ENCODE assay signal across 15 cellular contexts in genomic region chr7:2266911-2267310, GRCh38. TPM values are rescaled to one million over a fixed set of nuclear protein-coding genes. Genes with fewer than 3 reads are reported as not detected.
DNase-seq lines count a peak whose midpoint lies in the region; ATAC-seq, FAIRE-seq and TF ChIP-seq lines count a peak whose summit lies in the region.
"Had no signal": no experiment of that assay in that cellular context is flagged by ENCODE, and none has a peak within 500 bp of the region (broad histone marks: within the 10 kb centered on the region; RNA-seq: fewer than 3 reads in every experiment).

No MANE protein-coding gene starts in this region.

- H2AFZ ChIP-seq in HepG2 (ENCODE audit: low read length), result no peak overlapping the region

- in situ Hi-C loops in HepG2 (cut with HindIII; ENCODE audit: extremely low pct_ligation_motif_present, low pct_unique_long_range_greater_than_20kb), result no loop called here

- intact Hi-C loops in MCF 10A (cut with micrococcal nuclease), result no loop called here
- intact Hi-C loops in HepG2 (cut with micrococcal nuclease; ENCODE audit: unreplicated experiment), result loop anchor here (1.0 kb wide), 1 partner anchor 20 kb away; no protein-coding TSS in a partner anchor
- intact Hi-C loops in Calu3 (cut with micrococcal nuclease; ENCODE audit: unreplicated experiment), result no loop called here

- no peak for FAIRE-seq in HepG2 (lab: Jason Lieb, UNC)
- FAIRE-seq: HTR-8/SVneo had no signal

- peaks cover 37% of the 10 kb centered on the region for H3K4me1 ChIP-seq in HepG2 (ENCODE audit: insufficient read depth, low read length)
- H3K4me1 ChIP-seq: right lobe of liver had no signal

- TF ChIP-seq EP300 in HepG2 (IDR thresholded peaks at IDR 0.05; ENCODE audit: low read depth in 2 of 2, low read length in 2 of 2), result no peak
- no peak for TF ChIP-seq EP300 in HepG2 (CRISPR knock-in tag; IDR thresholded peaks at IDR 0.05; ENCODE audit: borderline replicate concordance)

- no peaks in the 10 kb centered on the region for H3K27me3 Mint-ChIP-seq in MCF 10A (ENCODE audit: insufficient read depth, unreplicated experiment)
- no peaks in the 10 kb centered on the region for H3K27me3 Mint-ChIP-seq in stimulated activated memory B cell treated with anti-CD40 and anti-IgM and Interleukin-4, amounts not matched to agents 10 μg/mL and 1 μg/mL and 100 μg/mL, for 72 hours
- no peaks in the 10 kb centered on the region for H3K27me3 Mint-ChIP-seq in Calu3 (ENCODE audit: unreplicated experiment)
- H3K27me3 Mint-ChIP-seq: stimulated activated naive CD8-positive, alpha-beta T cell treated with anti-CD3 and anti-CD28 coated beads, Interleukin-15, amount 100 ng/mL, for 72 hours had no signal

- H3K4me1 Mint-ChIP-seq in MCF 10A (ENCODE audit: insufficient read depth, unreplicated experiment), result no peaks in the 10 kb centered on the region
- peaks cover 19% of the 10 kb centered on the region for H3K4me1 Mint-ChIP-seq in stimulated activated memory B cell treated with anti-CD40 and anti-IgM and Interleukin-4, amounts not matched to agents 10 μg/mL and 1 μg/mL and 100 μg/mL, for 72 hours
- H3K4me1 Mint-ChIP-seq in Calu3 (ENCODE audit: low read depth, unreplicated experiment), result no peaks in the 10 kb centered on the region

- H4K20me1 ChIP-seq in HepG2 (ENCODE audit: insufficient read depth, low read length), result no peaks in the 10 kb centered on the region

- 69% methylated on average over 10 of the region's 10 CpGs for WGBS in HepG2 (ENCODE audit: low lambda C conversion rate)

- peaks cover 8 to 23% of the 10 kb centered on the region in 2 experiments; a peak in 4 of 5 replicates for H3K36me3 ChIP-seq in HepG2 (replicated peaks in 1 of 2; ENCODE audit: control insufficient read depth in 1 of 2, insufficient read depth in 2 of 2, low read length in 2 of 2)
- H3K36me3 ChIP-seq: right lobe of liver had no signal

- H3K79me2 ChIP-seq in HepG2 (ENCODE audit: insufficient read depth, low read length), result no peaks in the 10 kb centered on the region

- H3K4me3 Mint-ChIP-seq in MCF 10A (ENCODE audit: unreplicated experiment) (peak overlapping the region; percentile 19), Calu3 (ENCODE audit: low read depth, unreplicated experiment) (no peak overlapping the region)
- no peak overlapping the region for H3K4me3 Mint-ChIP-seq in stimulated activated memory B cell treated with anti-CD40 and anti-IgM and Interleukin-4, amounts not matched to agents 10 μg/mL and 1 μg/mL and 100 μg/mL, for 72 hours
- H3K4me3 Mint-ChIP-seq: neural crest cell; stimulated activated naive CD8-positive, alpha-beta T cell treated with anti-CD3 and anti-CD28 coated beads, Interleukin-15, amount 100 ng/mL, for 72 hours had no signal

- no peak for TF ChIP-seq RAD21 in HepG2 (CRISPR knock-in tag; IDR thresholded peaks at IDR 0.05)

- peak; percentile 18; the same call in 2 of the 3 replicates for ATAC-seq in HepG2
- ATAC-seq in stimulated activated memory B cell treated with anti-CD40 and anti-IgM and Interleukin-4, amounts not matched to agents 10 μg/mL and 1 μg/mL and 100 μg/mL, for 72 hours, result no peak
- ATAC-seq: SK-N-SH treated with all-trans-retinoic acid at 6 μM for 48 hours; stimulated activated naive CD8-positive, alpha-beta T cell treated with anti-CD3 and anti-CD28 coated beads, Interleukin-15, amount 100 ng/mL, for 72 hours had no signal

- no peaks in the 10 kb centered on the region for H3K9me3 ChIP-seq in HepG2 (ENCODE audit: low read length)
- H3K9me3 ChIP-seq: right lobe of liver had no signal

- H3K27ac ChIP-seq in HepG2 (ENCODE audit: extremely low read length, insufficient read depth, low read length), result no peak overlapping the region
- H3K27ac ChIP-seq: C4-2B, right lobe of liver had no signal

- no peak overlapping the region for H3K4me2 ChIP-seq in HepG2 (ENCODE audit: low read depth, low read length)

- POLR2A ChIA-PET in MCF 10A (lab: Yijun Ruan, JAX) (interaction anchor here (0.6 to 1.4 kb wide), 4 partner anchors 42 to 47 kb away, joined by 3 to 5 read pairs (median 4); partner anchors contain the start of gene SNX8), HepG2 (lab: Yijun Ruan, JAX) (no interaction called here)

- peaks cover 14% of the 10 kb centered on the region for H3K36me3 Mint-ChIP-seq in MCF 10A (ENCODE audit: insufficient read depth, unreplicated experiment)
- peaks cover 60% of the 10 kb centered on the region for H3K36me3 Mint-ChIP-seq in stimulated activated memory B cell treated with anti-CD40 and anti-IgM and Interleukin-4, amounts not matched to agents 10 μg/mL and 1 μg/mL and 100 μg/mL, for 72 hours
- peaks cover 27% of the 10 kb centered on the region for H3K36me3 Mint-ChIP-seq in Calu3 (ENCODE audit: insufficient read depth, unreplicated experiment)

- TF ChIP-seq POLR2A in HepG2 (IDR thresholded peaks at IDR 0.05; ENCODE audit: insufficient read depth in 1 of 2, low read depth in 2 of 2, low read length in 2 of 2), result no peak

- TF ChIP-seq CTCF in MCF 10A (IDR thresholded peaks at IDR 0.05; ENCODE audit: unreplicated experiment), result no peak
- TF ChIP-seq CTCF in HepG2 (CRISPR knock-in tag; IDR thresholded peaks at IDR 0.05), result no peak
- no peak for TF ChIP-seq CTCF in Calu3 (IDR thresholded peaks at IDR 0.05; ENCODE audit: unreplicated experiment)

- peak overlapping the region; percentile 27 for H3K27ac Mint-ChIP-seq in MCF 10A (ENCODE audit: low read depth, unreplicated experiment)
- no peak overlapping the region for H3K27ac Mint-ChIP-seq in stimulated activated memory B cell treated with anti-CD40 and anti-IgM and Interleukin-4, amounts not matched to agents 10 μg/mL and 1 μg/mL and 100 μg/mL, for 72 hours
- H3K27ac Mint-ChIP-seq in Calu3 (ENCODE audit: unreplicated experiment), result no peak overlapping the region

- peak; percentile 75 for DNase-seq in D341Med (ENCODE audit: low spot score)
- DNase-seq in NCI-H1694 (lab: John Stamatoyannopoulos, UW), result peak; percentile 84
- peak; percentile 92 for DNase-seq in MCF 10A (ENCODE audit: unreplicated experiment)
- DNase-seq in HepG2 (ENCODE audit: low spot score), result no peak
- no peak for DNase-seq in NCI-H510A treated with DMSO at 0.1 percent for 48 hours (lab: John Stamatoyannopoulos, UW)
- no peak for DNase-seq in KG1 (lab: John Stamatoyannopoulos, UW)
- DNase-seq in Calu3, result no peak
- DNase-seq: NCI-H748 treated with DMSO at 0.1 percent for 48 hours; right lobe of liver; stimulated activated naive CD8-positive, alpha-beta T cell treated with anti-CD3 and anti-CD28 coated beads, Interleukin-15, amount 100 ng/mL, for 72 hours had no signal

- no peaks in the 10 kb centered on the region for H3K9me3 Mint-ChIP-seq in MCF 10A (ENCODE audit: unreplicated experiment)
- H3K9me3 Mint-ChIP-seq in stimulated activated memory B cell treated with anti-CD40 and anti-IgM and Interleukin-4, amounts not matched to agents 10 μg/mL and 1 μg/mL and 100 μg/mL, for 72 hours, result no peaks in the 10 kb centered on the region
- H3K9me3 Mint-ChIP-seq in Calu3 (ENCODE audit: low read depth, unreplicated experiment), result no peaks in the 10 kb centered on the region
- H3K9me3 Mint-ChIP-seq: neural crest cell; stimulated activated naive CD8-positive, alpha-beta T cell treated with anti-CD3 and anti-CD28 coated beads, Interleukin-15, amount 100 ng/mL, for 72 hours had no signal

- H3K9ac ChIP-seq in HepG2 (ENCODE audit: insufficient read depth, low read depth, low read length), result no peak overlapping the region

- BruUV-seq in MCF 10A (replicated peaks; lab: Mats Ljungman, UMichigan) (no TSS peak), HepG2 (replicated peaks; lab: Mats Ljungman, UMichigan) (no TSS peak), Calu3 (replicated peaks; lab: Mats Ljungman, UMichigan) (no TSS peak)

- H3K4me3 ChIP-seq in HepG2 (replicated peaks in 1 of 3; ENCODE audit: insufficient read depth in 1 of 3, low read depth in 2 of 3, low read length in 3 of 3), result no peak overlapping the region
- H3K4me3 ChIP-seq: right lobe of liver had no signal

- CTCF ChIA-PET in MCF 10A (lab: Yijun Ruan, JAX) (interaction anchor here (0.6 to 0.7 kb wide), 2 partner anchors 518 to 688 kb away, joined by 3 to 4 read pairs; no protein-coding TSS in a partner anchor), HepG2 (lab: Yijun Ruan, JAX; ENCODE audit: low intra/inter-chr PET ratio, low total read pairs) (no interaction called here), Calu3 (lab: Charles Lee) (interaction anchor here (0.5 to 0.7 kb wide), 2 partner anchors 617 to 791 kb away, joined by 3 read pairs; no protein-coding TSS in a partner anchor)

- H3K27me3 ChIP-seq in HepG2 (ENCODE audit: control insufficient read depth in 1 of 2, insufficient read depth in 2 of 2, low read length in 2 of 2), result no peaks in the 10 kb centered on the region
- H3K27me3 ChIP-seq: right lobe of liver had no signal

RNA-seq across cellular contexts. Expression of gene NUDT1, which starts 24.9 kb away (rescaled TPM):
- total RNA-seq in MCF 10A (2022), result 20.3 and 27.2 TPM in 2 replicates
- 26.8 and 32.7 TPM in 2 replicates for total RNA-seq in HepG2 (2016; rRNA removed; fragmentation: Illumina TruSeq; extraction: Trizol)
- 11.4 TPM in 2 replicates for total RNA-seq in HepG2 (2016; cell fraction: cytosol; rRNA removed; fragmentation: Illumina TruSeq; extraction: Trizol; ENCODE audit: low read depth)
- total RNA-seq in HepG2 (2016; cell fraction: insoluble cytoplasmic fraction; rRNA removed; fragmentation: Illumina TruSeq; extraction: Trizol), result 26.2 and 40.5 TPM in 2 replicates
- 14.4 and 18.7 TPM in 2 replicates for total RNA-seq in HepG2 (2016; cell fraction: membrane; rRNA removed; fragmentation: Illumina TruSeq; extraction: Trizol)
- 9.7 and 11.3 TPM in 2 replicates for total RNA-seq in HepG2 (2016; cell fraction: nucleus; rRNA removed; fragmentation: Illumina TruSeq; extraction: Trizol)
- 6.4 and 9.1 TPM in 2 replicates for polyA plus RNA-seq in HepG2 (2011; rRNA removed)
- 8.6 and 15.0 TPM in 2 replicates for polyA plus RNA-seq in HepG2 (2011; cell fraction: cytosol; rRNA removed)
- 7.0 and 14.0 TPM in 2 replicates for polyA plus RNA-seq in HepG2 (2011; cell fraction: nucleus; rRNA removed)
- 9.3 and 12.3 TPM in 2 replicates for polyA plus RNA-seq in HepG2 (2012)
- polyA plus RNA-seq in HepG2 (2016; cell fraction: cytosol; fragmentation: Illumina TruSeq; extraction: Trizol; ENCODE audit: low read depth), result 11.6 and 16.1 TPM in 2 replicates
- polyA plus RNA-seq in HepG2 (2016; cell fraction: insoluble cytoplasmic fraction; fragmentation: Illumina TruSeq; extraction: Trizol; ENCODE audit: low read depth), result 33.4 and 44.1 TPM in 2 replicates
- 15.0 and 16.2 TPM in 2 replicates for polyA plus RNA-seq in HepG2 (2016; cell fraction: membrane; fragmentation: Illumina TruSeq; extraction: Trizol; ENCODE audit: low read depth)
- 21.7 and 21.8 TPM in 2 replicates for polyA plus RNA-seq in HepG2 (2016; cell fraction: nucleus; fragmentation: Illumina TruSeq; extraction: Trizol; ENCODE audit: insufficient read depth, low read depth)
- polyA minus RNA-seq in HepG2 (2011; rRNA and poly(A)+ RNA removed; ENCODE audit: low replicate concordance), result 10.9 and 35.3 TPM in 2 replicates
- 3.8 and 4.1 TPM in 2 replicates for polyA minus RNA-seq in HepG2 (2011; cell fraction: cytosol; rRNA and poly(A)+ RNA removed)
- polyA minus RNA-seq in HepG2 (2011; cell fraction: nucleus; rRNA and poly(A)+ RNA removed), result 1.2 and 1.3 TPM in 2 replicates
- 52.2 and 65.6 TPM in 2 replicates for total RNA-seq in Calu3 (2022)

RNA-seq across cellular contexts. Expression of gene MRM2, which starts 24.9 kb away (rescaled TPM):
- total RNA-seq in MCF 10A (2022) (26.9 and 32.1 TPM in 2 replicates), HepG2 (2016; rRNA removed; fragmentation: Illumina TruSeq; extraction: Trizol) (34.2 and 42.6 TPM in 2 replicates), Calu3 (2022) (60.1 and 64.3 TPM in 2 replicates)
- 13.1 and 15.3 TPM in 2 replicates for total RNA-seq in HepG2 (2016; cell fraction: cytosol; rRNA removed; fragmentation: Illumina TruSeq; extraction: Trizol; ENCODE audit: low read depth)
- total RNA-seq in HepG2 (2016; cell fraction: insoluble cytoplasmic fraction; rRNA removed; fragmentation: Illumina TruSeq; extraction: Trizol), result 32.0 and 45.6 TPM in 2 replicates
- total RNA-seq in HepG2 (2016; cell fraction: membrane; rRNA removed; fragmentation: Illumina TruSeq; extraction: Trizol), result 31.1 and 33.3 TPM in 2 replicates
- total RNA-seq in HepG2 (2016; cell fraction: nucleus; rRNA removed; fragmentation: Illumina TruSeq; extraction: Trizol), result 15.3 and 15.4 TPM in 2 replicates
- 13.2 and 15.8 TPM in 2 replicates for polyA plus RNA-seq in HepG2 (2011; rRNA removed)
- 11.1 and 11.7 TPM in 2 replicates for polyA plus RNA-seq in HepG2 (2011; cell fraction: cytosol; rRNA removed)
- polyA plus RNA-seq in HepG2 (2011; cell fraction: nucleus; rRNA removed), result 5.3 and 6.1 TPM in 2 replicates
- 13.3 and 14.1 TPM in 2 replicates for polyA plus RNA-seq in HepG2 (2012)
- polyA plus RNA-seq in HepG2 (2016; cell fraction: cytosol; fragmentation: Illumina TruSeq; extraction: Trizol; ENCODE audit: low read depth), result 12.8 and 16.1 TPM in 2 replicates
- polyA plus RNA-seq in HepG2 (2016; cell fraction: insoluble cytoplasmic fraction; fragmentation: Illumina TruSeq; extraction: Trizol; ENCODE audit: low read depth), result 46.0 and 53.3 TPM in 2 replicates
- polyA plus RNA-seq in HepG2 (2016; cell fraction: membrane; fragmentation: Illumina TruSeq; extraction: Trizol; ENCODE audit: low read depth), result 22.1 and 24.5 TPM in 2 replicates
- polyA plus RNA-seq in HepG2 (2016; cell fraction: nucleus; fragmentation: Illumina TruSeq; extraction: Trizol; ENCODE audit: insufficient read depth, low read depth), result 29.4 and 33.1 TPM in 2 replicates
- polyA minus RNA-seq in HepG2 (2011; rRNA and poly(A)+ RNA removed; ENCODE audit: low replicate concordance), result 13.9 and 40.9 TPM in 2 replicates
- polyA minus RNA-seq in HepG2 (2011; cell fraction: cytosol; rRNA and poly(A)+ RNA removed), result 2.8 and 5.7 TPM in 2 replicates
- 4.8 and 7.1 TPM in 2 replicates for polyA minus RNA-seq in HepG2 (2011; cell fraction: nucleus; rRNA and poly(A)+ RNA removed)

RNA-seq across cellular contexts. Expression of gene MAD1L1, which starts 34.2 kb away (rescaled TPM):
- total RNA-seq in MCF 10A (2022) (25.2 and 32.0 TPM in 2 replicates), HepG2 (2016; rRNA removed; fragmentation: Illumina TruSeq; extraction: Trizol) (53.3 and 64.7 TPM in 2 replicates), Calu3 (2022) (85.2 and 86.0 TPM in 2 replicates)
- 47.7 and 50.1 TPM in 2 replicates for total RNA-seq in HepG2 (2016; cell fraction: cytosol; rRNA removed; fragmentation: Illumina TruSeq; extraction: Trizol; ENCODE audit: low read depth)
- 48.4 and 60.1 TPM in 2 replicates for total RNA-seq in HepG2 (2016; cell fraction: insoluble cytoplasmic fraction; rRNA removed; fragmentation: Illumina TruSeq; extraction: Trizol)
- total RNA-seq in HepG2 (2016; cell fraction: membrane; rRNA removed; fragmentation: Illumina TruSeq; extraction: Trizol), result 27.3 and 29.1 TPM in 2 replicates
- 29.9 and 32.7 TPM in 2 replicates for total RNA-seq in HepG2 (2016; cell fraction: nucleus; rRNA removed; fragmentation: Illumina TruSeq; extraction: Trizol)
- 17.4 and 21.4 TPM in 2 replicates for polyA plus RNA-seq in HepG2 (2011; rRNA removed)
- polyA plus RNA-seq in HepG2 (2011; cell fraction: cytosol; rRNA removed), result 10.9 and 20.1 TPM in 2 replicates
- polyA plus RNA-seq in HepG2 (2011; cell fraction: nucleus; rRNA removed), result 35.5 and 46.7 TPM in 2 replicates
- 10.5 and 17.0 TPM in 2 replicates for polyA plus RNA-seq in HepG2 (2012)
- 8.6 and 11.6 TPM in 2 replicates for polyA plus RNA-seq in HepG2 (2016; cell fraction: cytosol; fragmentation: Illumina TruSeq; extraction: Trizol; ENCODE audit: low read depth)
- 22.4 and 37.7 TPM in 2 replicates for polyA plus RNA-seq in HepG2 (2016; cell fraction: insoluble cytoplasmic fraction; fragmentation: Illumina TruSeq; extraction: Trizol; ENCODE audit: low read depth)
- polyA plus RNA-seq in HepG2 (2016; cell fraction: membrane; fragmentation: Illumina TruSeq; extraction: Trizol; ENCODE audit: low read depth), result 10.8 and 11.3 TPM in 2 replicates
- 31.9 and 32.8 TPM in 2 replicates for polyA plus RNA-seq in HepG2 (2016; cell fraction: nucleus; fragmentation: Illumina TruSeq; extraction: Trizol; ENCODE audit: insufficient read depth, low read depth)
- polyA minus RNA-seq in HepG2 (2011; rRNA and poly(A)+ RNA removed; ENCODE audit: low replicate concordance), result 26.5 and 51.4 TPM in 2 replicates
- 24.4 and 27.0 TPM in 2 replicates for polyA minus RNA-seq in HepG2 (2011; cell fraction: cytosol; rRNA and poly(A)+ RNA removed)
- polyA minus RNA-seq in HepG2 (2011; cell fraction: nucleus; rRNA and poly(A)+ RNA removed), result 22.9 and 27.4 TPM in 2 replicates

RNA-seq across cellular contexts. Expression of gene SNX8, which starts 47.3 kb away (rescaled TPM):
- 31.0 and 31.2 TPM in 2 replicates for total RNA-seq in MCF 10A (2022)
- 20.6 and 33.7 TPM in 2 replicates for total RNA-seq in HepG2 (2016; rRNA removed; fragmentation: Illumina TruSeq; extraction: Trizol)
- 10.1 and 10.2 TPM in 2 replicates for total RNA-seq in HepG2 (2016; cell fraction: cytosol; rRNA removed; fragmentation: Illumina TruSeq; extraction: Trizol; ENCODE audit: low read depth)
- total RNA-seq in HepG2 (2016; cell fraction: insoluble cytoplasmic fraction; rRNA removed; fragmentation: Illumina TruSeq; extraction: Trizol), result 22.2 and 35.3 TPM in 2 replicates
- 13.0 and 13.3 TPM in 2 replicates for total RNA-seq in HepG2 (2016; cell fraction: membrane; rRNA removed; fragmentation: Illumina TruSeq; extraction: Trizol)
- total RNA-seq in HepG2 (2016; cell fraction: nucleus; rRNA removed; fragmentation: Illumina TruSeq; extraction: Trizol), result 18.8 and 19.1 TPM in 2 replicates
- 45.2 and 46.2 TPM in 2 replicates for polyA plus RNA-seq in HepG2 (2011; rRNA removed)
- polyA plus RNA-seq in HepG2 (2011; cell fraction: cytosol; rRNA removed), result 17.4 and 28.0 TPM in 2 replicates
- polyA plus RNA-seq in HepG2 (2011; cell fraction: nucleus; rRNA removed), result 34.3 and 35.3 TPM in 2 replicates
- polyA plus RNA-seq in HepG2 (2012), result 22.7 and 25.0 TPM in 2 replicates
- polyA plus RNA-seq in HepG2 (2016; cell fraction: cytosol; fragmentation: Illumina TruSeq; extraction: Trizol; ENCODE audit: low read depth), result 8.9 and 11.6 TPM in 2 replicates
- 46.0 and 46.5 TPM in 2 replicates for polyA plus RNA-seq in HepG2 (2016; cell fraction: insoluble cytoplasmic fraction; fragmentation: Illumina TruSeq; extraction: Trizol; ENCODE audit: low read depth)
- polyA plus RNA-seq in HepG2 (2016; cell fraction: membrane; fragmentation: Illumina TruSeq; extraction: Trizol; ENCODE audit: low read depth), result 14.2 and 16.9 TPM in 2 replicates
- 34.2 and 34.5 TPM in 2 replicates for polyA plus RNA-seq in HepG2 (2016; cell fraction: nucleus; fragmentation: Illumina TruSeq; extraction: Trizol; ENCODE audit: insufficient read depth, low read depth)
- 102 and 111 TPM in 2 replicates for polyA minus RNA-seq in HepG2 (2011; rRNA and poly(A)+ RNA removed; ENCODE audit: low replicate concordance)
- 18.2 and 21.3 TPM in 2 replicates for polyA minus RNA-seq in HepG2 (2011; cell fraction: cytosol; rRNA and poly(A)+ RNA removed)
- polyA minus RNA-seq in HepG2 (2011; cell fraction: nucleus; rRNA and poly(A)+ RNA removed), result 8.0 and 15.6 TPM in 2 replicates
- total RNA-seq in Calu3 (2022), result 57.0 and 70.3 TPM in 2 replicates

Comparison
In these comparisons a context has a peak if more than half of its experiments do, and no peak if none do; other contexts are left out.
1. DNase-seq: peak in D341Med (single experiment), NCI-H1694 (single experiment) and MCF 10A (single experiment); none in HepG2 (single experiment), NCI-H510A treated with DMSO at 0.1 percent for 48 hours (single experiment), KG1 (single experiment) and Calu3 (single experiment).